Comparison of ENCODE assay signal across 1 cellular context in the genomic region with DNA sequence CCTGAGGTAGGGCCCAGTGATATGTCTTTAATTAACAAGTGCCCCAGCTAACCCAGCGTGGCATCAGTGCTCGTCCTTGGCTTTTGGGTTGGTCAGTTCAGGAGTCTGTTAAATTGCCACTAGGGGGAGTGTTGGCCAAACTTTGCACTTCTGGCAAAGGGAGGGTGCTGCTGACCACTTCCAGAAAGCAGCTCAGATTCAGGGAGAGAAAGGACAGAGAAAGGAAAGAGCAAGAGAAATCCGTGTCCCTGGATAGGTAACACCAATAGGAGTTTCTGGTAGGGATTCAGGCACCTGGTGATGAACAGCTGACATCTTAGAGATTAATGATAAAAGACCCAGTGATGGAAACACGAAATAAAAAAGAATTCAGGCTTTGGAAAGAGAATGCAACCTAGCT.
TF ChIP-seq lines count a peak whose summit lies in the region.

No MANE protein-coding gene starts in this region.

TF ChIP-seq in HepG2, 621 proteins besides CTCF, POLR2A, EP300 and RAD21 (continued from another document and continues in another):
- TF ChIP-seq, protein P1, sequence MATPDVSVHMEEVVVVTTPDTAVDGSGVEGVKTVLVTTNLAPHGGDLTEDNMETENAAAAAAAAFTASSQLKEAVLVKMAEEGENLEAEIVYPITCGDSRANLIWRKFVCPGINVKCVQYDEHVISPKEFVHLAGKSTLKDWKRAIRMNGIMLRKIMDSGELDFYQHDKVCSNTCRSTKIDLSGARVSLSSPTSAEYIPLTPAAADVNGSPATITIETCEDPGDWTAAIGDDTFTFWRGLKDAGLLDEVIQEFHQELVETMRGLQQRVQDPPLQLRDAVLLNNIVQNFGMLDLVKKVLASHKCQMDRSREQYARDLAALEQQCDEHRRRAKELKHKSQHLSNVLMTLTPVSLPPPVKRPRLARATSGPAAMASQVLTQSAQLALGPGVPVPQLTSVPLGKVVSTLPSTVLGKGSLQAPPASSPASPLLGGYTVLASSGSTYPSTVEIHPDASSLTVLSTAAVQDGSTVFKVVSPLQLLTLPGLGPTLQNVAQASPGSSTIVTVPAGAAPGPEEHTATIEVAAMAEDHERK (CRISPR knock-in tag; IDR thresholded peaks at IDR 0.05; ENCODE audit: low read depth) = no peak
- TF ChIP-seq RXRA (CRISPR knock-in tag; IDR thresholded peaks at IDR 0.05) (no peak), PAX8 (CRISPR knock-in tag; IDR thresholded peaks at IDR 0.05; ENCODE audit: borderline replicate concordance) (no peak), POLR2AphosphoS2 (IDR thresholded peaks at IDR 0.05; ENCODE audit: low read depth, low read length) (no peak), ZNF572 (CRISPR knock-in tag; IDR thresholded peaks at IDR 0.05) (no peak), KDM4B (CRISPR knock-in tag; IDR thresholded peaks at IDR 0.05) (no peak), MEIS1 (CRISPR knock-in tag; IDR thresholded peaks at IDR 0.05; ENCODE audit: borderline replicate concordance) (no peak), TRIM24 (CRISPR knock-in tag; IDR thresholded peaks at IDR 0.05) (no peak), ZNF34 (CRISPR knock-in tag; IDR thresholded peaks at IDR 0.05; ENCODE audit: borderline replicate concordance) (no peak), ZNF10 (CRISPR knock-in tag; IDR thresholded peaks at IDR 0.05; ENCODE audit: borderline replicate concordance, low read depth) (no peak), SUZ12 (IDR thresholded peaks at IDR 0.05; ENCODE audit: low read depth, low read length) (no peak), JDP2 (CRISPR knock-in tag; IDR thresholded peaks at IDR 0.05; ENCODE audit: borderline replicate concordance) (no peak), RCOR2 (CRISPR knock-in tag; IDR thresholded peaks at IDR 0.05) (no peak), WIZ (CRISPR knock-in tag; IDR thresholded peaks at IDR 0.05) (no peak), RXRB (CRISPR knock-in tag; IDR thresholded peaks at IDR 0.05; ENCODE audit: borderline replicate concordance) (peak; percentile 30; the same call in 1 of the 2 replicates), NAIF1 (CRISPR knock-in tag; IDR thresholded peaks at IDR 0.05; ENCODE audit: borderline replicate concordance) (no peak), ZNF749 (CRISPR knock-in tag; IDR thresholded peaks at IDR 0.05; ENCODE audit: borderline replicate concordance) (no peak), ZNF713 (CRISPR knock-in tag; IDR thresholded peaks at IDR 0.05) (no peak), ZKSCAN1 (IDR thresholded peaks at IDR 0.05; ENCODE audit: low read length) (no peak), PITX1 (CRISPR knock-in tag; IDR thresholded peaks at IDR 0.05) (no peak), ZNF75D (CRISPR knock-in tag; IDR thresholded peaks at IDR 0.05; ENCODE audit: borderline replicate concordance) (no peak), MTA3 (CRISPR knock-in tag; IDR thresholded peaks at IDR 0.05) (no peak), SMC3 (IDR thresholded peaks at IDR 0.05; ENCODE audit: low read length) (peak; percentile 99), CREB1 (IDR thresholded peaks at IDR 0.05) (no peak), CREB1 (CRISPR knock-in tag; IDR thresholded peaks at IDR 0.05) (no peak), U2AF1 (optimal IDR thresholded peaks at IDR 0.05; ENCODE audit: low read depth, low read length) (no peak), TARDBP (CRISPR knock-in tag; IDR thresholded peaks at IDR 0.05) (0 out of 2 replicates have a peak, but pooled peaks have one; percentile 24), CENPT (CRISPR knock-in tag; IDR thresholded peaks at IDR 0.05; ENCODE audit: low read depth) (no peak), FOSL2 (CRISPR knock-in tag; IDR thresholded peaks at IDR 0.05) (peak; percentile 42)
- TF ChIP-seq, protein P2, sequence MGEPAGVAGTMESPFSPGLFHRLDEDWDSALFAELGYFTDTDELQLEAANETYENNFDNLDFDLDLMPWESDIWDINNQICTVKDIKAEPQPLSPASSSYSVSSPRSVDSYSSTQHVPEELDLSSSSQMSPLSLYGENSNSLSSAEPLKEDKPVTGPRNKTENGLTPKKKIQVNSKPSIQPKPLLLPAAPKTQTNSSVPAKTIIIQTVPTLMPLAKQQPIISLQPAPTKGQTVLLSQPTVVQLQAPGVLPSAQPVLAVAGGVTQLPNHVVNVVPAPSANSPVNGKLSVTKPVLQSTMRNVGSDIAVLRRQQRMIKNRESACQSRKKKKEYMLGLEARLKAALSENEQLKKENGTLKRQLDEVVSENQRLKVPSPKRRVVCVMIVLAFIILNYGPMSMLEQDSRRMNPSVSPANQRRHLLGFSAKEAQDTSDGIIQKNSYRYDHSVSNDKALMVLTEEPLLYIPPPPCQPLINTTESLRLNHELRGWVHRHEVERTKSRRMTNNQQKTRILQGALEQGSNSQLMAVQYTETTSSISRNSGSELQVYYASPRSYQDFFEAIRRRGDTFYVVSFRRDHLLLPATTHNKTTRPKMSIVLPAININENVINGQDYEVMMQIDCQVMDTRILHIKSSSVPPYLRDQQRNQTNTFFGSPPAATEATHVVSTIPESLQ (CRISPR knock-in tag; conservative IDR thresholded peaks at IDR 0.05) = no peak
- TF ChIP-seq, protein P3, sequence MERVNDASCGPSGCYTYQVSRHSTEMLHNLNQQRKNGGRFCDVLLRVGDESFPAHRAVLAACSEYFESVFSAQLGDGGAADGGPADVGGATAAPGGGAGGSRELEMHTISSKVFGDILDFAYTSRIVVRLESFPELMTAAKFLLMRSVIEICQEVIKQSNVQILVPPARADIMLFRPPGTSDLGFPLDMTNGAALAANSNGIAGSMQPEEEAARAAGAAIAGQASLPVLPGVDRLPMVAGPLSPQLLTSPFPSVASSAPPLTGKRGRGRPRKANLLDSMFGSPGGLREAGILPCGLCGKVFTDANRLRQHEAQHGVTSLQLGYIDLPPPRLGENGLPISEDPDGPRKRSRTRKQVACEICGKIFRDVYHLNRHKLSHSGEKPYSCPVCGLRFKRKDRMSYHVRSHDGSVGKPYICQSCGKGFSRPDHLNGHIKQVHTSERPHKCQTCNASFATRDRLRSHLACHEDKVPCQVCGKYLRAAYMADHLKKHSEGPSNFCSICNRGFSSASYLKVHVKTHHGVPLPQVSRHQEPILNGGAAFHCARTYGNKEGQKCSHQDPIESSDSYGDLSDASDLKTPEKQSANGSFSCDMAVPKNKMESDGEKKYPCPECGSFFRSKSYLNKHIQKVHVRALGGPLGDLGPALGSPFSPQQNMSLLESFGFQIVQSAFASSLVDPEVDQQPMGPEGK (CRISPR knock-in tag; IDR thresholded peaks at IDR 0.05) = peak; percentile 19; the same call in 1 of the 2 replicates
- TF ChIP-seq, protein P4, sequence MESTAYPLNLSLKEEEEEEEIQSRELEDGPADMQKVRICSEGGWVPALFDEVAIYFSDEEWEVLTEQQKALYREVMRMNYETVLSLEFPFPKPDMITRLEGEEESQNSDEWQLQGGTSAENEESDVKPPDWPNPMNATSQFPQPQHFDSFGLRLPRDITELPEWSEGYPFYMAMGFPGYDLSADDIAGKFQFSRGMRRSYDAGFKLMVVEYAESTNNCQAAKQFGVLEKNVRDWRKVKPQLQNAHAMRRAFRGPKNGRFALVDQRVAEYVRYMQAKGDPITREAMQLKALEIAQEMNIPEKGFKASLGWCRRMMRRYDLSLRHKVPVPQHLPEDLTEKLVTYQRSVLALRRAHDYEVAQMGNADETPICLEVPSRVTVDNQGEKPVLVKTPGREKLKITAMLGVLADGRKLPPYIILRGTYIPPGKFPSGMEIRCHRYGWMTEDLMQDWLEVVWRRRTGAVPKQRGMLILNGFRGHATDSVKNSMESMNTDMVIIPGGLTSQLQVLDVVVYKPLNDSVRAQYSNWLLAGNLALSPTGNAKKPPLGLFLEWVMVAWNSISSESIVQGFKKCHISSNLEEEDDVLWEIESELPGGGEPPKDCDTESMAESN (CRISPR knock-in tag; conservative IDR thresholded peaks at IDR 0.05) = 0 out of 2 replicates have a peak, but pooled peaks have one; percentile 45
- TF ChIP-seq, protein P5, sequence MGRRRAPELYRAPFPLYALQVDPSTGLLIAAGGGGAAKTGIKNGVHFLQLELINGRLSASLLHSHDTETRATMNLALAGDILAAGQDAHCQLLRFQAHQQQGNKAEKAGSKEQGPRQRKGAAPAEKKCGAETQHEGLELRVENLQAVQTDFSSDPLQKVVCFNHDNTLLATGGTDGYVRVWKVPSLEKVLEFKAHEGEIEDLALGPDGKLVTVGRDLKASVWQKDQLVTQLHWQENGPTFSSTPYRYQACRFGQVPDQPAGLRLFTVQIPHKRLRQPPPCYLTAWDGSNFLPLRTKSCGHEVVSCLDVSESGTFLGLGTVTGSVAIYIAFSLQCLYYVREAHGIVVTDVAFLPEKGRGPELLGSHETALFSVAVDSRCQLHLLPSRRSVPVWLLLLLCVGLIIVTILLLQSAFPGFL (CRISPR knock-in tag; IDR thresholded peaks at IDR 0.05) = no peak
- TF ChIP-seq, protein P6, sequence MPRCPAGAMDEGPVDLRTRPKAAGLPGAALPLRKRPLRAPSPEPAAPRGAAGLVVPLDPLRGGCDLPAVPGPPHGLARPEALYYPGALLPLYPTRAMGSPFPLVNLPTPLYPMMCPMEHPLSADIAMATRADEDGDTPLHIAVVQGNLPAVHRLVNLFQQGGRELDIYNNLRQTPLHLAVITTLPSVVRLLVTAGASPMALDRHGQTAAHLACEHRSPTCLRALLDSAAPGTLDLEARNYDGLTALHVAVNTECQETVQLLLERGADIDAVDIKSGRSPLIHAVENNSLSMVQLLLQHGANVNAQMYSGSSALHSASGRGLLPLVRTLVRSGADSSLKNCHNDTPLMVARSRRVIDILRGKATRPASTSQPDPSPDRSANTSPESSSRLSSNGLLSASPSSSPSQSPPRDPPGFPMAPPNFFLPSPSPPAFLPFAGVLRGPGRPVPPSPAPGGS (CRISPR knock-in tag; IDR thresholded peaks at IDR 0.05) = no peak
- TF ChIP-seq, protein P7, sequence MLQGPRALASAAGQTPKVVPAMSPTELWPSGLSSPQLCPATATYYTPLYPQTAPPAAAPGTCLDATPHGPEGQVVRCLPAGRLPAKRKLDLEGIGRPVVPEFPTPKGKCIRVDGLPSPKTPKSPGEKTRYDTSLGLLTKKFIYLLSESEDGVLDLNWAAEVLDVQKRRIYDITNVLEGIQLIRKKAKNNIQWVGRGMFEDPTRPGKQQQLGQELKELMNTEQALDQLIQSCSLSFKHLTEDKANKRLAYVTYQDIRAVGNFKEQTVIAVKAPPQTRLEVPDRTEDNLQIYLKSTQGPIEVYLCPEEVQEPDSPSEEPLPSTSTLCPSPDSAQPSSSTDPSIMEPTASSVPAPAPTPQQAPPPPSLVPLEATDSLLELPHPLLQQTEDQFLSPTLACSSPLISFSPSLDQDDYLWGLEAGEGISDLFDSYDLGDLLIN (CRISPR knock-in tag; IDR thresholded peaks at IDR 0.05; ENCODE audit: borderline replicate concordance) = no peak
- TF ChIP-seq, protein P8, sequence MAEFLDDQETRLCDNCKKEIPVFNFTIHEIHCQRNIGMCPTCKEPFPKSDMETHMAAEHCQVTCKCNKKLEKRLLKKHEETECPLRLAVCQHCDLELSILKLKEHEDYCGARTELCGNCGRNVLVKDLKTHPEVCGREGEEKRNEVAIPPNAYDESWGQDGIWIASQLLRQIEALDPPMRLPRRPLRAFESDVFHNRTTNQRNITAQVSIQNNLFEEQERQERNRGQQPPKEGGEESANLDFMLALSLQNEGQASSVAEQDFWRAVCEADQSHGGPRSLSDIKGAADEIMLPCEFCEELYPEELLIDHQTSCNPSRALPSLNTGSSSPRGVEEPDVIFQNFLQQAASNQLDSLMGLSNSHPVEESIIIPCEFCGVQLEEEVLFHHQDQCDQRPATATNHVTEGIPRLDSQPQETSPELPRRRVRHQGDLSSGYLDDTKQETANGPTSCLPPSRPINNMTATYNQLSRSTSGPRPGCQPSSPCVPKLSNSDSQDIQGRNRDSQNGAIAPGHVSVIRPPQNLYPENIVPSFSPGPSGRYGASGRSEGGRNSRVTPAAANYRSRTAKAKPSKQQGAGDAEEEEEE (CRISPR knock-in tag; IDR thresholded peaks at IDR 0.05; ENCODE audit: borderline replicate concordance) = no peak
- TF ChIP-seq, protein P9, sequence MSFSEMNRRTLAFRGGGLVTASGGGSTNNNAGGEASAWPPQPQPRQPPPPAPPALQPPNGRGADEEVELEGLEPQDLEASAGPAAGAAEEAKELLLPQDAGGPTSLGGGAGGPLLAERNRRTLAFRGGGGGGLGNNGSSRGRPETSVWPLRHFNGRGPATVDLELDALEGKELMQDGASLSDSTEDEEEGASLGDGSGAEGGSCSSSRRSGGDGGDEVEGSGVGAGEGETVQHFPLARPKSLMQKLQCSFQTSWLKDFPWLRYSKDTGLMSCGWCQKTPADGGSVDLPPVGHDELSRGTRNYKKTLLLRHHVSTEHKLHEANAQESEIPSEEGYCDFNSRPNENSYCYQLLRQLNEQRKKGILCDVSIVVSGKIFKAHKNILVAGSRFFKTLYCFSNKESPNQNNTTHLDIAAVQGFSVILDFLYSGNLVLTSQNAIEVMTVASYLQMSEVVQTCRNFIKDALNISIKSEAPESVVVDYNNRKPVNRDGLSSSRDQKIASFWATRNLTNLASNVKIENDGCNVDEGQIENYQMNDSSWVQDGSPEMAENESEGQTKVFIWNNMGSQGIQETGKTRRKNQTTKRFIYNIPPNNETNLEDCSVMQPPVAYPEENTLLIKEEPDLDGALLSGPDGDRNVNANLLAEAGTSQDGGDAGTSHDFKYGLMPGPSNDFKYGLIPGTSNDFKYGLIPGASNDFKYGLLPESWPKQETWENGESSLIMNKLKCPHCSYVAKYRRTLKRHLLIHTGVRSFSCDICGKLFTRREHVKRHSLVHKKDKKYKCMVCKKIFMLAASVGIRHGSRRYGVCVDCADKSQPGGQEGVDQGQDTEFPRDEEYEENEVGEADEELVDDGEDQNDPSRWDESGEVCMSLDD (CRISPR knock-in tag; IDR thresholded peaks at IDR 0.05; ENCODE audit: borderline replicate concordance) = no peak
- TF ChIP-seq, protein P10, sequence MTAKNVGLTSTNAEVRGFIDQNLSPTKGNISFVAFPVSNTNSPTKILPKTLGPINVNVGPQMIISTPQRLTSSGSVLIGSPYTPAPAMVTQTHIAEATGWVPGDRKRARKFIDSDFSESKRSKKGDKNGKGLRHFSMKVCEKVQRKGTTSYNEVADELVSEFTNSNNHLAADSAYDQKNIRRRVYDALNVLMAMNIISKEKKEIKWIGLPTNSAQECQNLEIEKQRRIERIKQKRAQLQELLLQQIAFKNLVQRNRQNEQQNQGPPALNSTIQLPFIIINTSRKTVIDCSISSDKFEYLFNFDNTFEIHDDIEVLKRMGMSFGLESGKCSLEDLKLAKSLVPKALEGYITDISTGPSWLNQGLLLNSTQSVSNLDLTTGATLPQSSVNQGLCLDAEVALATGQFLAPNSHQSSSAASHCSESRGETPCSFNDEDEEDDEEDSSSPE (CRISPR knock-in tag; IDR thresholded peaks at IDR 0.05) = no peak
- TF ChIP-seq, protein P11, sequence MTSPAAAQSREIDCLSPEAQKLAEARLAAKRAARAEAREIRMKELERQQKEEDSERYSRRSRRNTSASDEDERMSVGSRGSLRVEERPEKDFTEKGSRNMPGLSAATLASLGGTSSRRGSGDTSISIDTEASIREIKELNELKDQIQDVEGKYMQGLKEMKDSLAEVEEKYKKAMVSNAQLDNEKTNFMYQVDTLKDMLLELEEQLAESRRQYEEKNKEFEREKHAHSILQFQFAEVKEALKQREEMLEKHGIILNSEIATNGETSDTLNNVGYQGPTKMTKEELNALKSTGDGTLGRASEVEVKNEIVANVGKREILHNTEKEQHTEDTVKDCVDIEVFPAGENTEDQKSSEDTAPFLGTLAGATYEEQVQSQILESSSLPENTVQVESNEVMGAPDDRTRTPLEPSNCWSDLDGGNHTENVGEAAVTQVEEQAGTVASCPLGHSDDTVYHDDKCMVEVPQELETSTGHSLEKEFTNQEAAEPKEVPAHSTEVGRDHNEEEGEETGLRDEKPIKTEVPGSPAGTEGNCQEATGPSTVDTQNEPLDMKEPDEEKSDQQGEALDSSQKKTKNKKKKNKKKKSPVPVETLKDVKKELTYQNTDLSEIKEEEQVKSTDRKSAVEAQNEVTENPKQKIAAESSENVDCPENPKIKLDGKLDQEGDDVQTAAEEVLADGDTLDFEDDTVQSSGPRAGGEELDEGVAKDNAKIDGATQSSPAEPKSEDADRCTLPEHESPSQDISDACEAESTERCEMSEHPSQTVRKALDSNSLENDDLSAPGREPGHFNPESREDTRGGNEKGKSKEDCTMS (CRISPR knock-in tag; conservative IDR thresholded peaks at IDR 0.05) = no peak
